ENCODE assay signal across 20 cellular contexts in genomic region chr16:89304181-89304851, GRCh38.
DNase-seq lines count a peak whose midpoint lies in the region; ATAC-seq, FAIRE-seq and TF ChIP-seq lines count a peak whose summit lies in the region.
"Had no signal": no experiment of that assay in that cellular context is flagged by ENCODE, and none has a peak within 500 bp of the region (broad histone marks: within the 10 kb centered on the region; RNA-seq: fewer than 3 reads in every experiment).

No MANE protein-coding gene starts in this region.

- H3K4me3 ChIP-seq in right cardiac atrium (ENCODE audit: low read length) (no peak overlapping the region), heart right ventricle (no peak overlapping the region)
- H3K4me3 ChIP-seq: cardiac muscle cell, gastroesophageal sphincter, ovary had no signal

- H3K9me3 ChIP-seq in right cardiac atrium (ENCODE audit: control insufficient read depth, low read length) (no peaks in the 10 kb centered on the region), heart right ventricle (no peaks in the 10 kb centered on the region)
- H3K9me3 ChIP-seq: gastroesophageal sphincter, ovary had no signal

- peaks cover 45% of the 10 kb centered on the region for H3K36me3 Mint-ChIP-seq in activated T-helper 17 cell treated with anti-CD3 and anti-CD28 coated beads, Interleukin-2, amount 50 U/mL, for 72 hours (ENCODE audit: low read depth)
- H3K36me3 Mint-ChIP-seq in immature natural killer cell, result peaks cover 4 to 16% (median 8%) of the 10 kb centered on the region in 3 donors

- H3K27ac Mint-ChIP-seq in activated T-helper 17 cell treated with anti-CD3 and anti-CD28 coated beads, Interleukin-2, amount 50 U/mL, for 72 hours, result peak overlapping the region; percentile 65
- H3K27ac Mint-ChIP-seq in immature natural killer cell, result peak overlapping the region; percentile 64 to 89 (median 86)

- H3K27me3 ChIP-seq in right cardiac atrium (ENCODE audit: control insufficient read depth, insufficient read depth), result no peaks in the 10 kb centered on the region
- H3K27me3 ChIP-seq in heart right ventricle, result no peaks in the 10 kb centered on the region
- H3K27me3 ChIP-seq: cardiac muscle cell, gastroesophageal sphincter, ovary had no signal

- no peaks in the 10 kb centered on the region for H3K27me3 Mint-ChIP-seq in activated T-helper 17 cell treated with anti-CD3 and anti-CD28 coated beads, Interleukin-2, amount 50 U/mL, for 72 hours
- H3K27me3 Mint-ChIP-seq in immature natural killer cell (ENCODE audit: low read depth in 3 of 3), result peaks cover 7 to 18% (median 17%) of the 10 kb centered on the region in 3 donors

- WGBS in right cardiac atrium, result 89% methylated on average over 16 of the region's 16 CpGs
- WGBS in heart right ventricle, 2 donors, result 91 to 95% methylated on average over 16 of the region's 16 CpGs

- TF ChIP-seq CTCF in heart right ventricle (IDR thresholded peaks at IDR 0.05) (no peak), GM13976 (IDR thresholded peaks at IDR 0.05; ENCODE audit: borderline replicate concordance, control extremely low read depth, extremely low read depth, insufficient read depth, missing control alignments) (no peak)

- H3K9me3 Mint-ChIP-seq in activated T-helper 17 cell treated with anti-CD3 and anti-CD28 coated beads, Interleukin-2, amount 50 U/mL, for 72 hours, result no peaks in the 10 kb centered on the region
- no peaks in the 10 kb centered on the region for H3K9me3 Mint-ChIP-seq in immature natural killer cell

- no peak overlapping the region for H3K4me3 Mint-ChIP-seq in activated T-helper 17 cell treated with anti-CD3 and anti-CD28 coated beads, Interleukin-2, amount 50 U/mL, for 72 hours
- peak overlapping the region in 2 of 5 donors; percentile 61 to 79 for H3K4me3 Mint-ChIP-seq in immature natural killer cell

- peaks cover 0 to 40% (median 12%) of the 10 kb centered on the region in 9 donors for H3K36me3 ChIP-seq in heart right ventricle
- H3K36me3 ChIP-seq: cardiac muscle cell, ovary had no signal

- no peak overlapping the region for H3K27ac ChIP-seq in right cardiac atrium (ENCODE audit: low read length)
- H3K27ac ChIP-seq in heart right ventricle, result no peak overlapping the region
- H3K27ac ChIP-seq: cardiac muscle cell had no signal

- in situ Hi-C loops in GM13976 (cut with MboI; ENCODE audit: low sequenced_read_pairs, unreplicated experiment), result no loop called here

- DNase-seq in right cardiac atrium (peak in 2 of 3 donors; percentile 32 to 50), heart right ventricle (no peak), immature natural killer cell (no peak), urothelium cell line (ENCODE audit: low spot score) (no peak), NCI-H2196 (lab: John Stamatoyannopoulos, UW; ENCODE audit: unreplicated experiment) (no peak), GM13976 (ENCODE audit: low spot score) (no peak), posterior vena cava (ENCODE audit: low spot score) (no peak)
- DNase-seq: activated CD4-positive, alpha-beta T cell treated with anti-CD3 and anti-CD28 coated beads, Interleukin-2, amount 50 U/mL, for 4 hours; AML-193; DND-41; KBM-7; NCI-H1105; ovary; small intestine; stimulated activated naive CD4-positive, alpha-beta T cell; T-helper 9 cell had no signal

- FAIRE-seq in urothelium cell line (lab: Jason Lieb, UNC), result peak; percentile 89
- FAIRE-seq: islet of Langerhans, small intestine had no signal

- intact Hi-C loops in right cardiac atrium (cut with DNase I), result no loop called here
- intact Hi-C loops in heart right ventricle (cut with DNase I), result no loop called here
- intact Hi-C loops in posterior vena cava (cut with DNase I), result no loop called here

- peaks cover 30% of the 10 kb centered on the region for H3K4me1 Mint-ChIP-seq in activated T-helper 17 cell treated with anti-CD3 and anti-CD28 coated beads, Interleukin-2, amount 50 U/mL, for 72 hours
- H3K4me1 Mint-ChIP-seq in immature natural killer cell, result peaks cover 55 to 66% of the 10 kb centered on the region in 2 donors

- ATAC-seq in right cardiac atrium (no peak), heart right ventricle (no peak)
- no peak for ATAC-seq in activated T-helper 17 cell treated with anti-CD3 and anti-CD28 coated beads, Interleukin-2, amount 50 U/mL, for 72 hours (replicated peaks)
- ATAC-seq: gastroesophageal sphincter had no signal

- H3K4me1 ChIP-seq in right cardiac atrium (ENCODE audit: control insufficient read depth, insufficient read depth, low read length) (peaks cover 7% of the 10 kb centered on the region), heart right ventricle (peaks cover 13 to 51% (median 33%) of the 10 kb centered on the region in 9 donors)

Comparison
In these comparisons a context has a peak if more than half of its experiments do, and no peak if none do; other contexts are left out.
1. DNase-seq: peak in right cardiac atrium (2 of 3); none in heart right ventricle (0 of 2), immature natural killer cell (0 of 3), urothelium cell line (single experiment), NCI-H2196 (single experiment), GM13976 (single experiment) and posterior vena cava (single experiment).